Comparison of ENCODE assay signal across 28 cellular contexts in the genomic region with DNA sequence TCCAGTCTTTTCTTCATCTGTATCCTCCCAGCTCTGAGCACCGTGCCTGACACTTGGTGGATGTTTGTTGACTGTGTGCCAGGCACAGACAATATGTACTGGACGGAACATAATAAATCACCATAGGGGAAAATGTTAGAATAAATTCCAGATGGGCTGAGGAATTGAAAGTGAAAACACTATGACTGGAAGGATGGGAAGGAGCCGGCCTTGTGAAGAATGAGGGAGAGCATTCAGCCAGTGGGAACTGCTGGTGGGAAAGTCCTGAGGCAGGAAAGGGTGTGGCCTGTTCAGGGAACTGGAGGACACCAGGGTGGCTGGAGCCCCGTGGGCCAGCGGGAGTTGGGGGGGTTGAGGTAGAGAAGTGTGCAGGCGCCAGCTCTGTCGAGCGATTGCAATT.
DNase-seq lines count a peak whose midpoint lies in the region; ATAC-seq and TF ChIP-seq lines count a peak whose summit lies in the region.
"Had no signal": no experiment of that assay in that cellular context is flagged by ENCODE, and none has a peak within 500 bp of the region (broad histone marks: within the 10 kb centered on the region; RNA-seq: fewer than 3 reads in every experiment).

No MANE protein-coding gene starts in this region.

- TF ChIP-seq CTCF in SK-N-SH (IDR thresholded peaks at IDR 0.05) = no peak
- no peak for TF ChIP-seq CTCF in fibroblast of lung (conservative IDR thresholded peaks at IDR 0.05 in 1 of 2, IDR thresholded peaks at IDR 0.05 in 1 of 2; ENCODE audit: low read depth in 1 of 2, low read length in 2 of 2)
- no peak for TF ChIP-seq CTCF in BE2C (IDR thresholded peaks at IDR 0.05; ENCODE audit: low read depth, low read length)

- H3K9ac ChIP-seq in SK-N-SH (no peak overlapping the region), fibroblast of lung (ENCODE audit: insufficient read depth, low read length) (no peak overlapping the region)

- no peaks in the 10 kb centered on the region for H3K9me3 ChIP-seq in SK-N-SH
- H3K9me3 ChIP-seq in fibroblast of lung (ENCODE audit: control insufficient read depth, insufficient read depth, low read depth, low read length) = no peaks in the 10 kb centered on the region
- no peaks in the 10 kb centered on the region for H3K9me3 ChIP-seq in BE2C
- H3K9me3 ChIP-seq: body of pancreas, HAP-1, lower lobe of right lung, thyroid gland had no signal

- TF ChIP-seq EP300 in SK-N-SH (IDR thresholded peaks at IDR 0.05; ENCODE audit: borderline replicate concordance in 1 of 2, low read depth in 1 of 2, low read length in 1 of 2) = no peak

- DNase-seq in SK-N-SH (no peak), RPMI7951 (ENCODE audit: low read depth) (peak; percentile 58), fibroblast of lung (ENCODE audit: low read depth in 2 of 2) (peak; percentile 11 to 43), smooth muscle cell of the brain vasculature (ENCODE audit: low read depth, low spot score) (peak; percentile 40), NCI-H226 (no peak), HT-29 (ENCODE audit: low spot score) (no peak), BE2C (no peak)
- DNase-seq: activated CD4-positive, alpha-beta T cell treated with anti-CD3 and anti-CD28 coated beads for 4 hours; activated naive CD4-positive, alpha-beta T cell treated with anti-CD3 and anti-CD28 coated beads for 36 hours; body of pancreas; CD4-positive, alpha-beta T cell; cortex of kidney; DMS79; head of caudate nucleus; KBM-7; lower lobe of right lung; MV-4-11; naive thymus-derived CD8-positive, alpha-beta T cell; NCI-H1930; NCI-H446 treated with DMSO at 0.1 percent for 48 hours; posterior cingulate gyrus; stimulated activated CD4-positive, alpha-beta T cell treated with anti-CD3 and anti-CD28 coated beads, Interleukin-2, amount 100 ng/mL, for 48 hours; thyroid gland had no signal

- POLR2A ChIA-PET in SK-N-SH (lab: Yijun Ruan, JAX) = no interaction called here

- H4K20me1 ChIP-seq in SK-N-SH (ENCODE audit: insufficient read depth) (no peaks in the 10 kb centered on the region), fibroblast of lung (ENCODE audit: control insufficient read depth, extremely low read depth, insufficient read depth, low read length) (no peaks in the 10 kb centered on the region)

- H3K4me3 ChIP-seq in SK-N-SH (ENCODE audit: low read depth in 2 of 2, low read length in 1 of 2) (no peak overlapping the region), fibroblast of lung (replicated peaks in 1 of 4; ENCODE audit: control extremely low read depth in 1 of 4, insufficient read depth in 1 of 4, low read depth in 3 of 4, low read length in 4 of 4) (no peak overlapping the region), BE2C (ENCODE audit: low read depth, low read length) (no peak overlapping the region)
- H3K4me3 ChIP-seq: body of pancreas, HAP-1, lower lobe of right lung, thyroid gland had no signal

- H3K79me2 ChIP-seq in SK-N-SH (ENCODE audit: insufficient read depth) (no peaks in the 10 kb centered on the region), fibroblast of lung (ENCODE audit: control insufficient read depth, insufficient read depth, low read length) (no peaks in the 10 kb centered on the region)

- H3K4me2 ChIP-seq in SK-N-SH = no peak overlapping the region
- H3K4me2 ChIP-seq in fibroblast of lung (ENCODE audit: extremely low read depth, insufficient read depth, low read length) = no peak overlapping the region

- H3K9me2 ChIP-seq in SK-N-SH = no peaks in the 10 kb centered on the region

- CTCF ChIA-PET in SK-N-SH (lab: Yijun Ruan, JAX) = interaction anchor here (1.3 kb wide), 1 partner anchor 383 kb away, joined by 5 read pairs; no protein-coding TSS in a partner anchor

- WGBS in SK-N-SH (ENCODE audit: low lambda C conversion rate) = 73% methylated on average over 8 of the region's 8 CpGs

- no peak for TF ChIP-seq RAD21 in SK-N-SH (IDR thresholded peaks at IDR 0.05; ENCODE audit: low read length)

- ATAC-seq in SK-N-SH treated with all-trans-retinoic acid at 6 μM for 48 hours = peak; percentile 90
- ATAC-seq: body of pancreas; naive thymus-derived CD8-positive, alpha-beta T cell had no signal

- H3K4me1 ChIP-seq in SK-N-SH (ENCODE audit: control insufficient read depth in 1 of 2, insufficient read depth in 2 of 2, low read depth in 1 of 2, low read length in 1 of 2) (peaks cover 0 to 2% of the 10 kb centered on the region in 2 experiments; a peak in 1 of 4 replicates), fibroblast of lung (ENCODE audit: control insufficient read depth, extremely low read depth, insufficient read depth, low read length) (peaks cover 3% of the 10 kb centered on the region), BE2C (no peaks in the 10 kb centered on the region)
- H3K4me1 ChIP-seq: body of pancreas, HAP-1, lower lobe of right lung had no signal

- H3K27me3 ChIP-seq in SK-N-SH (ENCODE audit: insufficient read depth) = no peaks in the 10 kb centered on the region
- H3K27me3 ChIP-seq in fibroblast of lung (ENCODE audit: control insufficient read depth, insufficient read depth, low read length) = no peaks in the 10 kb centered on the region
- H3K27me3 ChIP-seq in BE2C = no peaks in the 10 kb centered on the region
- H3K27me3 ChIP-seq: body of pancreas, thyroid gland had no signal

- peaks cover 42 to 65% of the 10 kb centered on the region in 2 experiments for H3K36me3 ChIP-seq in SK-N-SH (replicated peaks in 1 of 2; ENCODE audit: control insufficient read depth in 1 of 2, insufficient read depth in 2 of 2, low read length in 1 of 2)
- peaks cover 10% of the 10 kb centered on the region for H3K36me3 ChIP-seq in fibroblast of lung (ENCODE audit: control insufficient read depth, insufficient read depth, low read length)
- peaks cover 44% of the 10 kb centered on the region for H3K36me3 ChIP-seq in BE2C
- H3K36me3 ChIP-seq: thyroid gland had no signal

- no peak overlapping the region for H2AFZ ChIP-seq in SK-N-SH (ENCODE audit: low read depth)
- no peak overlapping the region for H2AFZ ChIP-seq in fibroblast of lung (ENCODE audit: low read length)

- peaks cover 8% of the 10 kb centered on the region for H3F3A ChIP-seq in SK-N-SH (replicated peaks; ENCODE audit: insufficient read depth)

- H3K27ac ChIP-seq in SK-N-SH (ENCODE audit: low read depth in 2 of 2, low read length in 1 of 2) (peak overlapping the region in 1 of 2 experiments; percentile 28; a peak in 1 of 4 replicates), fibroblast of lung (ENCODE audit: insufficient read depth, low read length) (no peak overlapping the region)
- H3K27ac ChIP-seq: 22Rv1, body of pancreas, epithelial cell of prostate, lower lobe of right lung, RWPE1, thyroid gland had no signal

TF ChIP-seq in SK-N-SH treated with all-trans-retinoic acid at 6 μM for 48 hours, 23 proteins besides CTCF, POLR2A, EP300 and RAD21 (continues in another document):
- TF ChIP-seq, protein P1, sequence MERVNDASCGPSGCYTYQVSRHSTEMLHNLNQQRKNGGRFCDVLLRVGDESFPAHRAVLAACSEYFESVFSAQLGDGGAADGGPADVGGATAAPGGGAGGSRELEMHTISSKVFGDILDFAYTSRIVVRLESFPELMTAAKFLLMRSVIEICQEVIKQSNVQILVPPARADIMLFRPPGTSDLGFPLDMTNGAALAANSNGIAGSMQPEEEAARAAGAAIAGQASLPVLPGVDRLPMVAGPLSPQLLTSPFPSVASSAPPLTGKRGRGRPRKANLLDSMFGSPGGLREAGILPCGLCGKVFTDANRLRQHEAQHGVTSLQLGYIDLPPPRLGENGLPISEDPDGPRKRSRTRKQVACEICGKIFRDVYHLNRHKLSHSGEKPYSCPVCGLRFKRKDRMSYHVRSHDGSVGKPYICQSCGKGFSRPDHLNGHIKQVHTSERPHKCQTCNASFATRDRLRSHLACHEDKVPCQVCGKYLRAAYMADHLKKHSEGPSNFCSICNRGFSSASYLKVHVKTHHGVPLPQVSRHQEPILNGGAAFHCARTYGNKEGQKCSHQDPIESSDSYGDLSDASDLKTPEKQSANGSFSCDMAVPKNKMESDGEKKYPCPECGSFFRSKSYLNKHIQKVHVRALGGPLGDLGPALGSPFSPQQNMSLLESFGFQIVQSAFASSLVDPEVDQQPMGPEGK (CRISPR knock-in tag; IDR thresholded peaks at IDR 0.05; ENCODE audit: borderline replicate concordance) = no peak
- TF ChIP-seq ZNF70 (CRISPR knock-in tag; IDR thresholded peaks at IDR 0.05) (no peak), BACH2 (CRISPR knock-in tag; IDR thresholded peaks at IDR 0.05; ENCODE audit: borderline replicate concordance) (no peak), ZNF8 (CRISPR knock-in tag; IDR thresholded peaks at IDR 0.05) (no peak), TCF4 (CRISPR knock-in tag; IDR thresholded peaks at IDR 0.05; ENCODE audit: borderline replicate concordance) (no peak), OSR1 (CRISPR knock-in tag; IDR thresholded peaks at IDR 0.05) (no peak), CSDC2 (CRISPR knock-in tag; IDR thresholded peaks at IDR 0.05) (no peak), ZNF565 (CRISPR knock-in tag; conservative IDR thresholded peaks at IDR 0.05; ENCODE audit: low read depth) (no peak), ZFP3 (CRISPR knock-in tag; IDR thresholded peaks at IDR 0.05) (no peak)

TF ChIP-seq in SK-N-SH, 30 proteins besides CTCF, POLR2A, EP300 and RAD21:
- TF ChIP-seq ELF1 (IDR thresholded peaks at IDR 0.05) = no peak

Comparison
In these comparisons a context has a peak if more than half of its experiments do, and no peak if none do; other contexts are left out.
1. DNase-seq: peak in RPMI7951 (single experiment), fibroblast of lung (2 of 2) and smooth muscle cell of the brain vasculature (single experiment); none in SK-N-SH (single experiment), NCI-H226 (single experiment), HT-29 (single experiment) and BE2C (single experiment).